24 cellular contexts compared by ENCODE assay signal in the genomic region with DNA sequence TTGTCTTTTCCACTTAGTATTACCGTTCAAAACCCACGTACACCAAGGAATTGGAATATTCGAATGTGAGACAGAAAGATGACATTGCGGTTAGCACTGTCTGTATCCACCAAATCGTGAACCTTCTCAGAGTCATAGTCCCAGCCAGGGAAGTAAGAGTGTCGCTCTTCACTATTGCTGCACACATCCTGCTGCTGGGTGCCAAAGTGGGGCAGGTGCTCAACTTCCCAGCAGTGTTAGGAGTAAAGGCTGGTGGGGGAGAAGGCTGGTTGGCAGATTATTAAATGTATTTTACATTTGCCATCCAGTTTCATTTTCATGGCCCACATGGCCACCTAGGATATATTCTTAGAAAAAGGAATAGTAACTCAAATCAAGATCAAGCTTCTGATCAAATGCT.
DNase-seq lines count a peak whose midpoint lies in the region; ATAC-seq, FAIRE-seq and TF ChIP-seq lines count a peak whose summit lies in the region.
"Had no signal": no experiment of that assay in that cellular context is flagged by ENCODE, and none has a peak within 500 bp of the region (broad histone marks: within the 10 kb centered on the region; RNA-seq: fewer than 3 reads in every experiment).

No MANE protein-coding gene starts in this region.

- CTCF ChIA-PET in Caco-2 (lab: Charles Lee), result no interaction called here
- CTCF ChIA-PET in H1 (lab: Charles Lee; ENCODE audit: partially characterized antibody), result interaction anchor here (0.7 kb wide), 1 partner anchor 19 kb away, joined by 3 read pairs; no protein-coding TSS in a partner anchor

- no peaks in the 10 kb centered on the region; the same call in 1 of the 2 replicates for H3K36me3 ChIP-seq in Caco-2 (ENCODE audit: control insufficient read depth, insufficient read depth, low read length)
- H3K36me3 ChIP-seq in H1 (ENCODE audit: control insufficient read depth in 2 of 4, insufficient read depth in 4 of 4, low read length in 3 of 4), result peaks cover 0 to 13% (median 3%) of the 10 kb centered on the region in 4 experiments; a peak in 4 of 8 replicates
- H3K36me3 ChIP-seq: BLaER1, SJSA1 had no signal

- H3K36me3 Mint-ChIP-seq in Caco-2 (ENCODE audit: insufficient read depth, unreplicated experiment), result peaks cover 6% of the 10 kb centered on the region
- H3K36me3 Mint-ChIP-seq in nephron progenitor cell (ENCODE audit: low read depth), result peaks cover 44% of the 10 kb centered on the region
- H3K36me3 Mint-ChIP-seq: CD4-positive, CD25-positive, alpha-beta regulatory T cell had no signal

- intact Hi-C loops in Caco-2 (cut with micrococcal nuclease; ENCODE audit: unreplicated experiment), result loop anchor here (2.0 kb wide), 1 partner anchor 66 kb away; a partner anchor contains a TSS

- DNase-seq in Caco-2, result no peak
- DNase-seq in HTR-8/SVneo (ENCODE audit: insufficient read length, low spot score), result no peak
- DNase-seq in H1 (ENCODE audit: low read depth in 1 of 2, low spot score in 2 of 2), result no peak
- no peak for DNase-seq in nephron progenitor cell
- no peak for DNase-seq in H4 (ENCODE audit: low spot score)
- DNase-seq: CD4-positive, CD25-positive, alpha-beta regulatory T cell; HCEC 1CT; KBM-7; NCI-H1105 treated with DMSO at 0.1 percent for 48 hours; NCI-H146; NCI-H1930; NCI-H2107; NCI-H748 treated with DMSO at 0.1 percent for 48 hours; NK-92 treated with Interleukin-12 subunit alpha and Interleukin-12 subunit beta, amount 100 ng/mL, for 24 hours; PC-9; T-helper 1 cell had no signal

- H2BK5ac ChIP-seq in H1 (ENCODE audit: low read depth, low read length), result no peak overlapping the region

- 90% methylated on average over 6 of the region's 6 CpGs; no CpG with 5 or more reads in 1 of the 2 experiments for WGBS in H1 (ENCODE audit: extremely low coverage in 1 of 2, insufficient coverage in 1 of 2, insufficient read length in 1 of 2, insufficient replicate concordance in 2 of 2, low coverage in 1 of 2, low lambda C conversion rate in 2 of 2, missing lambda C conversion rate in 1 of 2), 2 experiments

- H3K4ac ChIP-seq in H1 (replicated peaks; ENCODE audit: insufficient read length, low read depth, low read length), result no peak overlapping the region

- no TSS peak for BruUV-seq in Caco-2 (replicated peaks; lab: Mats Ljungman, UMichigan)

- H2BK20ac ChIP-seq in H1 (ENCODE audit: low read length), result no peak overlapping the region

- no peak overlapping the region for H3K56ac ChIP-seq in H1 (replicated peaks; ENCODE audit: insufficient read length, low read depth, low read length)

- H3K27me3 ChIP-seq in Caco-2 (replicated peaks; ENCODE audit: control insufficient read depth, insufficient read depth, low read length), result no peaks in the 10 kb centered on the region
- no peaks in the 10 kb centered on the region for H3K27me3 ChIP-seq in H1 (replicated peaks in 1 of 4; ENCODE audit: control insufficient read depth in 3 of 4, extremely low read depth in 1 of 4, insufficient read depth in 3 of 4, low read length in 3 of 4)
- H3K27me3 ChIP-seq: BLaER1, SJSA1 had no signal

- H3K4me3 ChIP-seq in Caco-2 (ENCODE audit: low read depth, low read length), result no peak overlapping the region
- no peak overlapping the region for H3K4me3 ChIP-seq in H1 (ENCODE audit: extremely low read depth in 1 of 4, insufficient read depth in 2 of 4, low read depth in 3 of 4, low read length in 4 of 4)
- H3K4me3 ChIP-seq: BLaER1, PC-9, SJSA1 had no signal

- no peak overlapping the region for H2AK5ac ChIP-seq in H1 (ENCODE audit: low read depth, low read length)

- H4K5ac ChIP-seq in H1 (ENCODE audit: insufficient read length, low read depth, low read length), result no peak overlapping the region

- H3K27me3 Mint-ChIP-seq in Caco-2 (ENCODE audit: insufficient read depth, unreplicated experiment) (no peaks in the 10 kb centered on the region), nephron progenitor cell (ENCODE audit: low read depth, poor library complexity) (no peaks in the 10 kb centered on the region)
- H3K27me3 Mint-ChIP-seq: CD4-positive, CD25-positive, alpha-beta regulatory T cell had no signal

- no peak for TF ChIP-seq EP300 in H1 (IDR thresholded peaks at IDR 0.05; ENCODE audit: borderline replicate concordance in 1 of 2, low read depth in 2 of 2, low read length in 2 of 2)

- H3K4me3 Mint-ChIP-seq in Caco-2 (ENCODE audit: unreplicated experiment), result no peak overlapping the region
- H3K4me3 Mint-ChIP-seq in nephron progenitor cell, result no peak overlapping the region
- H3K4me3 Mint-ChIP-seq: CD4-positive, CD25-positive, alpha-beta regulatory T cell had no signal

- H3K23ac ChIP-seq in H1 (ENCODE audit: insufficient read length), result peak overlapping the region; percentile 2

- peak overlapping the region; percentile 84 for H3K27ac Mint-ChIP-seq in Caco-2 (ENCODE audit: unreplicated experiment)
- peak overlapping the region; percentile 73 for H3K27ac Mint-ChIP-seq in nephron progenitor cell
- H3K27ac Mint-ChIP-seq: CD4-positive, CD25-positive, alpha-beta regulatory T cell had no signal

- POLR2A ChIA-PET in Caco-2 (lab: Charles Lee) (no interaction called here), H1 (lab: Charles Lee; ENCODE audit: partially characterized antibody) (no interaction called here)

- H3K79me2 ChIP-seq in H1 (ENCODE audit: control insufficient read depth in 1 of 2, insufficient read depth in 2 of 2, low read length in 2 of 2), result peaks cover 8 to 98% of the 10 kb centered on the region in 2 experiments; a peak in 3 of 4 replicates

- H2BK12ac ChIP-seq in H1 (ENCODE audit: low read depth, low read length), result no peak overlapping the region

- ATAC-seq in GM21360 (IDR thresholded peaks at IDR 0.05; ENCODE audit: unreplicated experiment) (no peak), GM18517 (IDR thresholded peaks at IDR 0.05; ENCODE audit: unreplicated experiment) (no peak), HG03469 (IDR thresholded peaks at IDR 0.05; ENCODE audit: unreplicated experiment) (no peak)
- ATAC-seq: Right ventricle myocardium inferior had no signal

- H2AFZ ChIP-seq in H1 (ENCODE audit: low read length), result no peak overlapping the region
- H2AFZ ChIP-seq: PC-9 had no signal

- no peaks in the 10 kb centered on the region for H3K9me3 ChIP-seq in Caco-2
- H3K9me3 ChIP-seq in H1 (ENCODE audit: insufficient read depth in 2 of 2, low read depth in 1 of 2, low read length in 1 of 2), result no peaks in the 10 kb centered on the region
- H3K9me3 ChIP-seq: BLaER1, SJSA1 had no signal

- no peaks in the 10 kb centered on the region for H3K9me3 Mint-ChIP-seq in Caco-2 (ENCODE audit: unreplicated experiment)
- no peaks in the 10 kb centered on the region for H3K9me3 Mint-ChIP-seq in nephron progenitor cell

- TF ChIP-seq RAD21 in H1 (IDR thresholded peaks at IDR 0.05 in 1 of 2, conservative IDR thresholded peaks at IDR 0.05 in 1 of 2; ENCODE audit: low read depth in 2 of 2, low read length in 2 of 2), result no peak

- no peak overlapping the region for H4K91ac ChIP-seq in H1 (replicated peaks; ENCODE audit: insufficient read length, low read length)

- peaks cover 7 to 18% of the 10 kb centered on the region in 2 experiments for H4K20me1 ChIP-seq in H1 (replicated peaks in 1 of 2; ENCODE audit: control insufficient read depth in 1 of 2, insufficient read depth in 2 of 2, low read length in 2 of 2)
- H4K20me1 ChIP-seq: BLaER1 had no signal

- H3K9ac ChIP-seq in H1 (replicated peaks in 1 of 4; ENCODE audit: extremely low read depth in 1 of 4, low read depth in 3 of 4, low read length in 3 of 4), result no peak overlapping the region
- H3K9ac ChIP-seq: BLaER1 had no signal

- no peak overlapping the region for H3K14ac ChIP-seq in H1 (ENCODE audit: insufficient read length)

- peaks cover 4% of the 10 kb centered on the region; the same call in 1 of the 2 replicates for H3K79me1 ChIP-seq in H1 (ENCODE audit: low read depth, low read length)

- H4K8ac ChIP-seq in H1 (ENCODE audit: extremely low read depth, insufficient read depth, low read length), result no peak overlapping the region

- no peak overlapping the region for H3K27ac ChIP-seq in H1 (ENCODE audit: low read depth, low read length)
- H3K27ac ChIP-seq: BLaER1, PC-9 had no signal

- H3K23me2 ChIP-seq in H1 (ENCODE audit: low read depth, low read length), result no peaks in the 10 kb centered on the region

- peak; percentile 44 for FAIRE-seq in HTR-8/SVneo (lab: Jason Lieb, UNC)
- no peak for FAIRE-seq in H1 (lab: Jason Lieb, UNC)
- FAIRE-seq: D721Med, G401.6 had no signal

- H3K4me2 ChIP-seq in H1 (ENCODE audit: insufficient read depth in 1 of 2, low read depth in 2 of 2, low read length in 2 of 2), result no peak overlapping the region
- H3K4me2 ChIP-seq: BLaER1, PC-9 had no signal

- TF ChIP-seq POLR2A in H1 (IDR thresholded peaks at IDR 0.05; ENCODE audit: control extremely low read depth in 1 of 2, low read depth in 2 of 2, low read length in 2 of 2), result no peak

- peaks cover 41% of the 10 kb centered on the region for H3K4me1 Mint-ChIP-seq in Caco-2 (ENCODE audit: low read depth, unreplicated experiment)
- peaks cover 23% of the 10 kb centered on the region for H3K4me1 Mint-ChIP-seq in nephron progenitor cell
- H3K4me1 Mint-ChIP-seq: CD4-positive, CD25-positive, alpha-beta regulatory T cell had no signal

- H2BK15ac ChIP-seq in H1 (ENCODE audit: low read length), result no peak overlapping the region

- H2BK120ac ChIP-seq in H1 (replicated peaks; ENCODE audit: low read depth, low read length), result no peak overlapping the region

- peaks cover 38% of the 10 kb centered on the region for H3K4me1 ChIP-seq in Caco-2
- H3K4me1 ChIP-seq in H1 (replicated peaks in 1 of 4; ENCODE audit: control insufficient read depth in 3 of 4, insufficient read depth in 4 of 4, low read length in 3 of 4), result peaks cover 0 to 9% (median 7%) of the 10 kb centered on the region in 4 experiments; a peak in 4 of 7 replicates

- H3K18ac ChIP-seq in H1 (ENCODE audit: extremely low read depth, low read length), result no peak overlapping the region

- TF ChIP-seq CTCF in Caco-2 (IDR thresholded peaks at IDR 0.05; ENCODE audit: insufficient read depth in 1 of 2, low read depth in 1 of 2, low read length in 1 of 2, severe bottlenecking in 1 of 2, unreplicated experiment in 1 of 2) (no peak), H1 (IDR thresholded peaks at IDR 0.05; ENCODE audit: control extremely low read depth in 1 of 3, insufficient read depth in 1 of 3, low read depth in 1 of 3, low read length in 3 of 3) (no peak), nephron progenitor cell (IDR thresholded peaks at IDR 0.05) (no peak)

TF ChIP-seq in H1, 55 proteins besides CTCF, POLR2A, EP300 and RAD21:
- no peak for TF ChIP-seq CHD1 (IDR thresholded peaks at IDR 0.05; ENCODE audit: low read depth, low read length)
- TF ChIP-seq, protein P1, sequence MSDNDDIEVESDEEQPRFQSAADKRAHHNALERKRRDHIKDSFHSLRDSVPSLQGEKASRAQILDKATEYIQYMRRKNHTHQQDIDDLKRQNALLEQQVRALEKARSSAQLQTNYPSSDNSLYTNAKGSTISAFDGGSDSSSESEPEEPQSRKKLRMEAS (IDR thresholded peaks at IDR 0.05), result no peak
- TF ChIP-seq TEAD4 (IDR thresholded peaks at IDR 0.05; ENCODE audit: low read depth, low read length), result no peak
- no peak for TF ChIP-seq ASH2L (IDR thresholded peaks at IDR 0.05; ENCODE audit: low read length)
- TF ChIP-seq KDM1A (IDR thresholded peaks at IDR 0.05; ENCODE audit: borderline replicate concordance, low read length), result no peak
- no peak for TF ChIP-seq TBP (IDR thresholded peaks at IDR 0.05; ENCODE audit: low read depth, low read length)
- no peak for TF ChIP-seq SP1 (IDR thresholded peaks at IDR 0.05; ENCODE audit: low read depth, low read length)
- TF ChIP-seq TAF1 (IDR thresholded peaks at IDR 0.05; ENCODE audit: low read depth, low read length), result no peak
